Comparison of ENCODE assay signal across 17 cellular contexts in the genomic region with DNA sequence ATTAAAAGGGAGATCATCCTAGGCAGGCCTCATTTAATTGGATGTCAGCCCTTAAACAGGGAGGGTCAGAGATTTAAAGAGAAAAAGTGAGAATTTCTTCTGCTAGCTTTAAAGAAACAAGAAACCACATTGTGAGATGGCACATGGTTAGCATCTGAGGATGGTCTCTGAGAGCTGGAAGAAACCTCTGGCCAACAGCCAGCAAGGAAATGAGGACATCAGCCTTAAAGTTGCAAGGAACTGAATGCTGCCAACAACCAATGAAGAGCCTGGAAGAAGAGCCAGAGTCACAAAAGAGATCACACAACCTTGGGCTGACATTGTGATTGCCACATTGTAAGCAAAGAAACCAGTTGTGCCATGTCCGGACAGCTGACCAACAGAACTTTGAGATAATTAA. TPM values are rescaled to one million over a fixed set of nuclear protein-coding genes. Genes with fewer than 3 reads are reported as not detected.
DNase-seq lines count a peak whose midpoint lies in the region; FAIRE-seq and TF ChIP-seq lines count a peak whose summit lies in the region.
"Had no signal": no experiment of that assay in that cellular context is flagged by ENCODE, and none has a peak within 500 bp of the region (broad histone marks: within the 10 kb centered on the region; RNA-seq: fewer than 3 reads in every experiment).

No MANE protein-coding gene starts in this region.

- H2AFZ ChIP-seq in GM23248, result 0 out of 2 replicates have a peak overlapping the region, but pooled peaks have one; percentile 14
- no peak overlapping the region for H2AFZ ChIP-seq in OCI-LY7 (ENCODE audit: low read length)

- H3K9me3 ChIP-seq in GM23248 (ENCODE audit: low read depth) (no peaks in the 10 kb centered on the region), OCI-LY7 (ENCODE audit: low read length) (no peaks in the 10 kb centered on the region)
- H3K9me3 ChIP-seq: sigmoid colon, thoracic aorta had no signal

- no peaks in the 10 kb centered on the region for H3K36me3 ChIP-seq in GM23248 (ENCODE audit: low read depth)
- no peaks in the 10 kb centered on the region for H3K36me3 ChIP-seq in bronchial epithelial cell (ENCODE audit: control insufficient read depth, insufficient read depth, low read length)
- no peaks in the 10 kb centered on the region for H3K36me3 ChIP-seq in OCI-LY7 (ENCODE audit: insufficient read depth, low read length)
- H3K36me3 ChIP-seq: sigmoid colon, thoracic aorta had no signal

- FAIRE-seq in bronchial epithelial cell (lab: Jason Lieb, UNC), result no peak
- FAIRE-seq: endometrium, kidney had no signal

- TF ChIP-seq CTCF in NB4 (IDR thresholded peaks at IDR 0.05; ENCODE audit: low read depth, low read length) (no peak), bronchial epithelial cell (IDR thresholded peaks at IDR 0.05; ENCODE audit: insufficient read depth, low read length, severe bottlenecking) (no peak), OCI-LY7 (conservative IDR thresholded peaks at IDR 0.05; ENCODE audit: low read length) (no peak)

- BruUV-seq in OCI-LY7 (replicated peaks; lab: Mats Ljungman, UMichigan), result no TSS peak

- intact Hi-C loops in OCI-LY7 (cut with micrococcal nuclease; ENCODE audit: unreplicated experiment), result no loop called here

- H3K4me2 ChIP-seq in GM23248 (ENCODE audit: unreplicated experiment) (no peak overlapping the region), OCI-LY7 (ENCODE audit: low read length) (no peak overlapping the region)

- 5 to 22% methylated on average over 1 of the region's 1 CpG for WGBS in GM23248 (ENCODE audit: low coverage in 1 of 2, low lambda C conversion rate in 2 of 2, missing lambda C conversion rate in 2 of 2), 2 experiments

- no peak for TF ChIP-seq POLR2A in NB4 (IDR thresholded peaks at IDR 0.05; ENCODE audit: extremely low read depth, insufficient read length)

- no peaks in the 10 kb centered on the region for H3F3A ChIP-seq in GM23248 (ENCODE audit: insufficient read depth)

- H3K4me1 ChIP-seq in GM23248 (ENCODE audit: insufficient read depth) (no peaks in the 10 kb centered on the region), OCI-LY7 (ENCODE audit: insufficient read depth, low read length, poor library complexity, severe bottlenecking) (no peaks in the 10 kb centered on the region)
- H3K4me1 ChIP-seq: sigmoid colon had no signal

- POLR2A ChIA-PET in OCI-LY7 (lab: Charles Lee), result interaction anchor here (0.8 to 0.9 kb wide), 2 partner anchors 61 to 175 kb away, joined by 3 read pairs; no protein-coding TSS in a partner anchor

- peak; percentile 13 for DNase-seq in GM23248
- DNase-seq in NB4 (ENCODE audit: low read depth), result peak; percentile 55
- peak; percentile 5 for DNase-seq in bronchial epithelial cell (ENCODE audit: low read depth)
- peak; percentile 11 for DNase-seq in left kidney (ENCODE audit: low read depth, low spot score)
- no peak for DNase-seq in GOT3 (lab: John Stamatoyannopoulos, UW)
- DNase-seq in anterior cingulate cortex (lab: John Stamatoyannopoulos, UW), result no peak
- no peak for DNase-seq in OCI-LY7 (ENCODE audit: low spot score)
- DNase-seq: activated CD4-positive, alpha-beta T cell treated with anti-CD3 and anti-CD28 coated beads, Interleukin-2, amount 10 ng/mL, durations not matched to agents 7 days and 5 days; activated T-cell treated with anti-CD3 and anti-CD28 coated beads for 4 hours; kidney; NCI-H1092; NCI-H2171 treated with DMSO at 0.1 percent for 48 hours; Right ventricle myocardium superior; sigmoid colon; stimulated activated CD4-positive, alpha-beta T cell treated with anti-CD3 and anti-CD28 coated beads, Interleukin-4, amount 100 ng/mL, for 24 hours had no signal

- H3K4me3 ChIP-seq in GM23248 (no peak overlapping the region), NB4 (ENCODE audit: low read depth, low read length) (no peak overlapping the region), bronchial epithelial cell (ENCODE audit: low read depth, low read length) (no peak overlapping the region), OCI-LY7 (ENCODE audit: low read depth, low read length, poor library complexity, severe bottlenecking) (no peak overlapping the region)
- H3K4me3 ChIP-seq: sigmoid colon, thoracic aorta had no signal

- H3K79me2 ChIP-seq in GM23248 (ENCODE audit: insufficient read depth), result no peaks in the 10 kb centered on the region
- H3K79me2 ChIP-seq in OCI-LY7 (ENCODE audit: insufficient read depth, low read depth, low read length), result no peaks in the 10 kb centered on the region

- CTCF ChIA-PET in OCI-LY7 (lab: Charles Lee; ENCODE audit: unreplicated experiment), result no interaction called here

- H3K27me3 ChIP-seq in GM23248 (replicated peaks; ENCODE audit: insufficient read depth) (no peaks in the 10 kb centered on the region), bronchial epithelial cell (ENCODE audit: control insufficient read depth, insufficient read depth, low read length) (no peaks in the 10 kb centered on the region)
- H3K27me3 ChIP-seq: sigmoid colon had no signal

- no peaks in the 10 kb centered on the region for H4K20me1 ChIP-seq in GM23248 (ENCODE audit: insufficient read depth)
- H4K20me1 ChIP-seq in OCI-LY7 (ENCODE audit: insufficient read depth, low read length), result no peaks in the 10 kb centered on the region

- H3K9me2 ChIP-seq in GM23248 (ENCODE audit: insufficient read depth) (no peaks in the 10 kb centered on the region), OCI-LY7 (ENCODE audit: insufficient read depth, low read length) (no peaks in the 10 kb centered on the region)

- no peak overlapping the region for H3K9ac ChIP-seq in GM23248

- no peak overlapping the region for H3K27ac ChIP-seq in GM23248
- H3K27ac ChIP-seq in OCI-LY7 (ENCODE audit: low read depth, low read length, poor library complexity, severe bottlenecking), result no peak overlapping the region
- H3K27ac ChIP-seq: sigmoid colon, thoracic aorta had no signal

- in situ Hi-C loops in GM23248 (cut with MboI), result no loop called here

RNA-seq across cellular contexts. Expression of a gene that starts 17.5 kb away (rescaled TPM):
- 2.1 and 6.1 TPM in 2 replicates for total RNA-seq in GM23248 (2014; rRNA removed; shearing (Covaris generic))
- polyA plus RNA-seq in GM23248 (2016; fragmentation: Nextera tagmentation; extraction: Ambion mirVana), result 3.3 and 3.6 TPM in 2 replicates
- total RNA-seq in bronchial epithelial cell (1.5 and 2.4 TPM in 2 replicates), OCI-LY7 (2022) (not detected in 2 replicates)
- 0.73 TPM in 1 of 2 replicates, not detected in the other for total RNA-seq in OCI-LY7 (2014; rRNA removed; shearing (Covaris generic))

Comparison
In these comparisons a context has a peak if more than half of its experiments do, and no peak if none do; other contexts are left out.
1. DNase-seq: peak in GM23248 (single experiment), NB4 (single experiment), bronchial epithelial cell (single experiment) and left kidney (single experiment); none in GOT3 (single experiment), anterior cingulate cortex (0 of 58) and OCI-LY7 (single experiment).